In the genomic region with DNA sequence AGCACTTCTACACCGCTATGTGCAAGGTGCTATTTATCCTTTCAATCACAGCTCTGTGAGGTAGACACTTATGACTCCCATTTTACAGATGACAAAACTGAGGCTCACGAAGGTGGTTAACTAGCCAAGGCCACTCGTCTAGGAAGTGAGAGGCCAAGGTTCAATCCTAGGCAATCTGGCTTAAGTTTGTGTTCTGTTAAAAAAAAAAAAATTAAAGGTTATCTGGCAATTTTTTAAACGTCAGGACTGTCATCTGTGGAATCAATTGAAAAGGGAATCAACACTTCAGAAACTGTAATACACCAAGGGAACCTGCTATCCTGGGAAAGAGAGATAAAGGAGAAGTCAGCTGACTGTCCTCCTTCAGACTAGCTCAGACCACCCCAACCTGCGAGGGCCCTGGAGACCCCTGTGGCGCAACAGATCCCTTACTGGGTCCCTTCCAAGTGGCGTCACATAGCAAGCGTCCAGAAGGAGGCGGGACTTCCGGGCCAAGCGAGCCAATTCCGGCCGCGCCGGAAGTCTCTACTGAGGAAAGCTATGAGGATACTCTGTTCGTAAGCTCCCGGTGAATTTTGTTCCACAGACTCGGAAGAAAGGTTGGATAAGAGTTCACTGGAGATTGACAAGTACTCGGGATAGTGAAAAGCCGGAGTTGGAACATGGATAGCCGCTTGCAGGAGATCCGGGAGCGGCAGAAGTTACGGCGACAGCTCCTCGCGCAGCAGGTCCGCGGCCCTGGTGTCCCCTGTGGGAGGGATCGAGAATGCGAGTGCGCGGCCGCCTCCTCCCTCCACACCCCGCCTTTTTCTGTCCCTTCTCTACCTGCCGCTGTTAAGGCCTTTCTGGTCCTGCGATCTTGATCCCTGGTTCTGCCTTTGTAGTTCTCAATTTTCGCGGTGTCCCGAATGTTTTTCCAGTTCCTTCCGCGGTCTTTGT, we compare ENCODE assay signal across 8 cellular contexts. TPM values are rescaled to one million over a fixed set of nuclear protein-coding genes. Genes with fewer than 3 reads are reported as not detected.
A peak's percentile ranks its signal among the peaks of the same experiment; 100 is the strongest.
DNase-seq lines count a peak whose midpoint lies in the region; ATAC-seq, FAIRE-seq and TF ChIP-seq lines count a peak whose summit lies in the region.

Gene METTL14 (plus strand): TSS at position 520 of the 939 bp plus-strand sequence. CDS start 143 bp downstream, at position 663.

- H3K4me2 ChIP-seq in astrocyte (ENCODE audit: low read length) (peak within 1 kb of the TSS; percentile 94), hepatocyte (peak within 1 kb of the TSS; percentile 71)

- H3K27me3 ChIP-seq in astrocyte (ENCODE audit: insufficient read depth, low read length): no peaks in the 10 kb centered on the region
- H3K27me3 ChIP-seq in hepatocyte: no peaks in the 10 kb centered on the region

- H3K4me3 ChIP-seq in astrocyte (ENCODE audit: insufficient read depth, low read depth, low read length) (peak within 1 kb of the TSS; percentile 94), hepatocyte (peak within 1 kb of the TSS; percentile 90)

- TF ChIP-seq CTCF in astrocyte (IDR thresholded peaks at IDR 0.05; ENCODE audit: insufficient read depth, low read depth, low read length) (no peak), hepatocyte (IDR thresholded peaks at IDR 0.05; ENCODE audit: poor library complexity) (no peak)

- peaks cover 20% of the 10 kb centered on the region for H4K20me1 ChIP-seq in astrocyte (ENCODE audit: insufficient read depth, low read length)
- peaks cover 15% of the 10 kb centered on the region for H4K20me1 ChIP-seq in hepatocyte (ENCODE audit: insufficient read depth, poor library complexity, severe bottlenecking)

- H3K27me3 Mint-ChIP-seq in astrocyte (ENCODE audit: low read depth, unreplicated experiment): no peaks in the 10 kb centered on the region

- peak; percentile 64 for FAIRE-seq in astrocyte (lab: Jason Lieb, UNC)

- peak within 1 kb of the TSS; percentile 95 for H2AFZ ChIP-seq in astrocyte (ENCODE audit: low read depth, low read length)
- peak within 1 kb of the TSS; percentile 81 for H2AFZ ChIP-seq in hepatocyte

- peaks cover 10% of the 10 kb centered on the region for H3K4me1 ChIP-seq in astrocyte (ENCODE audit: insufficient read depth, low read length)
- peaks cover 9% of the 10 kb centered on the region for H3K4me1 ChIP-seq in hepatocyte (ENCODE audit: insufficient read depth)

- H3K79me2 ChIP-seq in astrocyte (ENCODE audit: insufficient read depth, low read length) (peaks cover 30% of the 10 kb centered on the region), hepatocyte (peaks cover 31% of the 10 kb centered on the region)

- no peaks in the 10 kb centered on the region for H3K9me3 ChIP-seq in astrocyte (ENCODE audit: insufficient read depth, low read depth, low read length)
- H3K9me3 ChIP-seq in hepatocyte (ENCODE audit: low read depth): no peaks in the 10 kb centered on the region

- H3K27ac ChIP-seq in astrocyte (ENCODE audit: low read depth, low read length) (peak within 1 kb of the TSS; percentile 88), hepatocyte (peak within 1 kb of the TSS; percentile 88)

- H3K36me3 Mint-ChIP-seq in astrocyte (ENCODE audit: low read depth, unreplicated experiment): no peaks in the 10 kb centered on the region

- no peaks in the 10 kb centered on the region for H3K9me3 Mint-ChIP-seq in astrocyte (ENCODE audit: unreplicated experiment)

- peak; percentile 74 for DNase-seq in NCI-H1694 treated with DMSO at 0.1 percent for 48 hours (lab: John Stamatoyannopoulos, UW)
- peak; percentile 69 for DNase-seq in T-helper 22 cell (ENCODE audit: low read depth)
- peak; percentile 77 for DNase-seq in astrocyte (ENCODE audit: low read depth)
- peak; percentile 95 for DNase-seq in hepatocyte (ENCODE audit: low spot score)
- peak; percentile 84 for DNase-seq in renal cortical epithelial cell (ENCODE audit: low read depth)
- DNase-seq in cortex of kidney (lab: John Stamatoyannopoulos, UW): no peak

- H3K9me2 ChIP-seq in hepatocyte (replicated peaks; ENCODE audit: insufficient read depth): no peaks in the 10 kb centered on the region

- H3K4me1 Mint-ChIP-seq in astrocyte (ENCODE audit: low read depth, unreplicated experiment): peaks cover 6% of the 10 kb centered on the region

- H3K27ac Mint-ChIP-seq in astrocyte (ENCODE audit: unreplicated experiment): peak within 1 kb of the TSS; percentile 93

- H3K4me3 Mint-ChIP-seq in astrocyte (ENCODE audit: unreplicated experiment): peak within 1 kb of the TSS; percentile 98

- 7% methylated on average over 42 of the region's 42 CpGs for WGBS in hepatocyte (ENCODE audit: low lambda C conversion rate, missing lambda C conversion rate)

- peak; percentile 98 for ATAC-seq in GM18499 (IDR thresholded peaks at IDR 0.05; ENCODE audit: insufficient read depth, unreplicated experiment)
- peak; percentile 99 for ATAC-seq in HG02885 (IDR thresholded peaks at IDR 0.05; ENCODE audit: poor library complexity, unreplicated experiment)

- peak within 1 kb of the TSS; percentile 93 for H3K9ac ChIP-seq in astrocyte (ENCODE audit: low read length)

- peaks cover 10% of the 10 kb centered on the region for H3K36me3 ChIP-seq in astrocyte (ENCODE audit: insufficient read depth, low read length)
- no peaks in the 10 kb centered on the region for H3K36me3 ChIP-seq in hepatocyte (replicated peaks; ENCODE audit: insufficient read depth, low read depth)

RNA-seq across cellular contexts. Expression of gene METTL14, which starts in this region (rescaled TPM):
- total RNA-seq in astrocyte (32.9 and 35.2 TPM in 2 replicates), hepatocyte (18.3 and 19.3 TPM in 2 replicates), renal cortical epithelial cell (65.6 and 96.4 TPM in 2 replicates)
- 24.4 and 28.3 TPM in 2 replicates for polyA plus RNA-seq in hepatocyte
